In the genomic region with DNA sequence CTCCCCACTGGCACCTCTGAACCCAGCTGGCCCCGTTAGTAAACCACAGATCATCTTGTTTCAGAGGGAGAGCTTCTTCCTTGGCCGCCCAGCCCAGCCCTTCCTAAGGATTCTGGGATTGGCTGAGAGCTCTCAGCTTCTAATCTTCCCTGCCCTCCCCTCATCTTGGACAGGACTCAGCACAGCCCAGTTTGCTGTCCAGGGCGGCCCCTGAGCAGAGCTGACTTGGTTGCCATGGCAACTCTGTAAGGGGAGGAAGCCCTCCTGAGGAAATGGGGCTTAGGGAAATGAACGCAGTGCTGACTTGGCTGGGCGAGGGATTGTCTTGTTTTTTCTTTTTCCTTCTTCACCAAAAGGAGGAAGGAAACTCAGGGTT, we compare ENCODE assay signal across 8 cellular contexts. TPM values are rescaled to one million over a fixed set of nuclear protein-coding genes. Genes with fewer than 3 reads are reported as not detected.
A peak's percentile ranks its signal among the peaks of the same experiment; 100 is the strongest.
DNase-seq lines count a peak whose midpoint lies in the region; ATAC-seq and TF ChIP-seq lines count a peak whose summit lies in the region.
"Had no signal": no experiment of that assay in that cellular context is flagged by ENCODE, and none has a peak within 500 bp of the region (broad histone marks: within the 10 kb centered on the region; RNA-seq: fewer than 3 reads in every experiment).

No MANE protein-coding gene starts in this region.

- no peaks in the 10 kb centered on the region for H3K79me2 ChIP-seq in SK-N-SH (ENCODE audit: insufficient read depth)

- no peaks in the 10 kb centered on the region for H3K9me2 ChIP-seq in SK-N-SH

- H3K9ac ChIP-seq in SK-N-SH, result no peak overlapping the region

- no peaks in the 10 kb centered on the region for H4K20me1 ChIP-seq in SK-N-SH (ENCODE audit: insufficient read depth)

- POLR2A ChIA-PET in SK-N-SH (lab: Yijun Ruan, JAX), result interaction anchor here (0.8 to 2.0 kb wide), 2 partner anchors 42 to 111 kb away, joined by 3 to 11 read pairs; partner anchors contain the start of gene APOL2

- DNase-seq in HAP-1 (ENCODE audit: low spot score in 2 of 2) (peak; percentile 71 to 78), SK-N-SH (peak; percentile 27), left ventricle myocardium inferior (peak; percentile 67), sigmoid colon (peak; percentile 83)
- no peak for DNase-seq in activated CD4-positive, CD25-positive, alpha-beta regulatory T cell treated with anti-CD3 and anti-CD28 coated beads, Interleukin-2, amount 50 U/mL, for 72 hours

- H3K27ac ChIP-seq in SK-N-SH (ENCODE audit: low read depth in 2 of 2, low read length in 1 of 2) (peak overlapping the region in 1 of 2 experiments; percentile 87; a peak in 2 of 4 replicates), left ventricle myocardium inferior (replicated peaks) (peak overlapping the region; percentile 73), sigmoid colon (peak overlapping the region; percentile 1 to 52 (median 32))
- H3K27ac ChIP-seq: SJSA1 had no signal

- H3K4me3 ChIP-seq in HAP-1 (no peak overlapping the region), SK-N-SH (ENCODE audit: low read depth in 2 of 2, low read length in 1 of 2) (no peak overlapping the region), left ventricle myocardium inferior (no peak overlapping the region), sigmoid colon (no peak overlapping the region)
- H3K4me3 ChIP-seq: SJSA1 had no signal

- H2AFZ ChIP-seq in SK-N-SH (ENCODE audit: low read depth), result no peak overlapping the region

- H3K36me3 ChIP-seq in HAP-1 (replicated peaks), result no peaks in the 10 kb centered on the region
- no peaks in the 10 kb centered on the region for H3K36me3 ChIP-seq in SK-N-SH (replicated peaks in 1 of 2; ENCODE audit: control insufficient read depth in 1 of 2, insufficient read depth in 2 of 2, low read length in 1 of 2)
- H3K36me3 ChIP-seq in left ventricle myocardium inferior, result no peaks in the 10 kb centered on the region
- no peaks in the 10 kb centered on the region for H3K36me3 ChIP-seq in sigmoid colon
- H3K36me3 ChIP-seq: SJSA1 had no signal

- H3K27me3 ChIP-seq in HAP-1 (ENCODE audit: low read depth) (no peaks in the 10 kb centered on the region; the same call in 1 of the 2 replicates), SK-N-SH (ENCODE audit: insufficient read depth) (no peaks in the 10 kb centered on the region), left ventricle myocardium inferior (ENCODE audit: low read depth) (no peaks in the 10 kb centered on the region), sigmoid colon (no peaks in the 10 kb centered on the region)
- H3K27me3 ChIP-seq: SJSA1 had no signal

- H3K9me3 ChIP-seq in HAP-1, result no peaks in the 10 kb centered on the region
- no peaks in the 10 kb centered on the region for H3K9me3 ChIP-seq in SK-N-SH
- no peaks in the 10 kb centered on the region for H3K9me3 ChIP-seq in left ventricle myocardium inferior (replicated peaks)
- no peaks in the 10 kb centered on the region for H3K9me3 ChIP-seq in sigmoid colon
- H3K9me3 ChIP-seq: SJSA1 had no signal

- ATAC-seq in HG02678 (IDR thresholded peaks at IDR 0.05; ENCODE audit: unreplicated experiment) (no peak), HG03159 (IDR thresholded peaks at IDR 0.05; ENCODE audit: unreplicated experiment) (no peak)

- in situ Hi-C loops in HAP-1 (cut with MboI; ENCODE audit: low sequenced_read_pairs), result no loop called here

- no peak for TF ChIP-seq CTCF in SK-N-SH (IDR thresholded peaks at IDR 0.05)
- TF ChIP-seq CTCF in left ventricle myocardium inferior (IDR thresholded peaks at IDR 0.05; ENCODE audit: borderline replicate concordance), result no peak
- TF ChIP-seq CTCF in sigmoid colon (IDR thresholded peaks at IDR 0.05), result no peak

- CTCF ChIA-PET in SK-N-SH (lab: Yijun Ruan, JAX), result interaction anchor here (0.7 to 4.7 kb wide), 7 partner anchors 17 to 81 kb away, joined by 3 to 28 read pairs (median 5); partner anchors contain the start of gene APOL2

- no peak overlapping the region for H3K4me2 ChIP-seq in SK-N-SH

- TF ChIP-seq EP300 in SK-N-SH (IDR thresholded peaks at IDR 0.05; ENCODE audit: borderline replicate concordance in 1 of 2, low read depth in 1 of 2, low read length in 1 of 2), result no peak
- TF ChIP-seq EP300 in sigmoid colon (IDR thresholded peaks at IDR 0.05), result no peak

- WGBS in SK-N-SH (ENCODE audit: low lambda C conversion rate), result 42% methylated on average over 4 of the region's 5 CpGs
- WGBS in sigmoid colon, 2 donors, result 14 to 41% methylated on average over 5 of the region's 5 CpGs

- H3K4me1 ChIP-seq in HAP-1 (0 out of 2 replicates have a peak, but pooled peaks cover 5% of the 10 kb centered on the region), SK-N-SH (ENCODE audit: control insufficient read depth in 1 of 2, insufficient read depth in 2 of 2, low read depth in 1 of 2, low read length in 1 of 2) (peaks cover 10 to 51% of the 10 kb centered on the region in 2 experiments; a peak in 2 of 4 replicates), left ventricle myocardium inferior (peaks cover 69% of the 10 kb centered on the region), sigmoid colon (peaks cover 0 to 25% (median 9%) of the 10 kb centered on the region in 4 donors)

- no peak for TF ChIP-seq RAD21 in SK-N-SH (IDR thresholded peaks at IDR 0.05; ENCODE audit: low read length)

- no peak for TF ChIP-seq POLR2A in sigmoid colon (IDR thresholded peaks at IDR 0.05)

- H3F3A ChIP-seq in SK-N-SH (replicated peaks; ENCODE audit: insufficient read depth), result no peaks in the 10 kb centered on the region

- intact Hi-C loops in left ventricle myocardium inferior (cut with micrococcal nuclease), result loop anchor here (10.0 kb wide), 2 partner anchors 78 to 288 kb away; partner anchors contain the start of gene TXN2
- intact Hi-C loops in sigmoid colon (cut with DNase I), result loop anchor here (5.0 kb wide), 1 partner anchor 40 kb away; the partner anchor contains the start of gene APOL2

TF ChIP-seq in SK-N-SH, 30 proteins besides CTCF, POLR2A, EP300 and RAD21:
- no peak for TF ChIP-seq RCOR1 (IDR thresholded peaks at IDR 0.05; ENCODE audit: low read length)
- TF ChIP-seq FOSL2 (IDR thresholded peaks at IDR 0.05; ENCODE audit: borderline replicate concordance, low read depth), result no peak
- no peak; the same call in 1 of the 2 replicates for TF ChIP-seq RFX5 (IDR thresholded peaks at IDR 0.05; ENCODE audit: low read length)
- no peak for TF ChIP-seq ELF1 (IDR thresholded peaks at IDR 0.05)
- TF ChIP-seq TAF1 (IDR thresholded peaks at IDR 0.05; ENCODE audit: borderline replicate concordance, low read depth, low read length), result no peak
- no peak for TF ChIP-seq REST (IDR thresholded peaks at IDR 0.05; ENCODE audit: low read depth, low read length)

RNA-seq across cellular contexts. Expression of gene APOL4, which starts 4.6 kb away (rescaled TPM):
- 0.08 and 0.21 TPM in 2 replicates for polyA plus RNA-seq in SK-N-SH (2012; rRNA removed)
- polyA plus RNA-seq in SK-N-SH (2012; cell fraction: cytosol; rRNA removed), result 0.27 and 0.38 TPM in 2 replicates
- polyA plus RNA-seq in SK-N-SH (2012; cell fraction: nucleus; rRNA removed), result 0.13 and 0.18 TPM in 2 replicates
- total RNA-seq in left ventricle myocardium inferior, result 4.7 TPM
- 10 to 100 TPM in 1 of 4 donors, 1 to 10 TPM in 3; 1.2 to 14.0 (median 5.4) TPM for total RNA-seq in sigmoid colon
- 1 to 10 TPM; 3.2 to 9.3 (median 4.8) TPM for polyA plus RNA-seq in sigmoid colon

RNA-seq across cellular contexts. Expression of gene APOL3, which starts 36.5 kb away (rescaled TPM):
- polyA plus RNA-seq in SK-N-SH (2012; rRNA removed) (0.21 and 1.1 TPM in 2 replicates), sigmoid colon (10 to 100 TPM in 2 of 3 donors, 1 to 10 TPM in 1; 7.4 to 36.9 (median 22.2) TPM)
- 0.09 and 0.17 TPM in 2 replicates for polyA plus RNA-seq in SK-N-SH (2012; cell fraction: cytosol; rRNA removed)
- 0.14 and 0.32 TPM in 2 replicates for polyA plus RNA-seq in SK-N-SH (2012; cell fraction: nucleus; rRNA removed)
- total RNA-seq in left ventricle myocardium inferior (21.3 TPM), sigmoid colon (10 to 100 TPM; 20.2 to 48.9 (median 31.2) TPM)

RNA-seq across cellular contexts. Expression of gene APOL2, which starts 42.3 kb away (rescaled TPM):
- polyA plus RNA-seq in SK-N-SH (2012; rRNA removed) (8.3 and 9.4 TPM in 2 replicates), sigmoid colon (10 to 100 TPM; 18.6 to 45.1 (median 24.3) TPM)
- 4.9 and 6.9 TPM in 2 replicates for polyA plus RNA-seq in SK-N-SH (2012; cell fraction: cytosol; rRNA removed)
- 21.0 and 23.6 TPM in 2 replicates for polyA plus RNA-seq in SK-N-SH (2012; cell fraction: nucleus; rRNA removed)
- total RNA-seq in left ventricle myocardium inferior (69.6 TPM), sigmoid colon (10 to 100 TPM; 26.8 to 59.5 (median 29.4) TPM)

RNA-seq across cellular contexts. Expression of gene APOL1, which starts 55.9 kb away (rescaled TPM):
- polyA plus RNA-seq in SK-N-SH (2012; rRNA removed) (0.42 and 0.56 TPM in 2 replicates), sigmoid colon (10 to 100 TPM in 2 of 3 donors, 1 to 10 TPM in 1; 6.6 to 64.0 (median 11.3) TPM)
- 0.36 and 0.62 TPM in 2 replicates for polyA plus RNA-seq in SK-N-SH (2012; cell fraction: cytosol; rRNA removed)
- 0.33 and 0.64 TPM in 2 replicates for polyA plus RNA-seq in SK-N-SH (2012; cell fraction: nucleus; rRNA removed)
- total RNA-seq in left ventricle myocardium inferior (15.2 TPM), sigmoid colon (10 to 100 TPM; 15.0 to 36.0 (median 20.3) TPM)
